Comparison of ENCODE assay signal across 28 cellular contexts in genomic region chr14:48035836-48036235, GRCh38.
DNase-seq lines count a peak whose midpoint lies in the region; ATAC-seq lines count a peak whose summit lies in the region.
"Had no signal": no experiment of that assay in that cellular context is flagged by ENCODE, and none has a peak within 500 bp of the region (broad histone marks: within the 10 kb centered on the region; RNA-seq: fewer than 3 reads in every experiment).

No MANE protein-coding gene starts in this region.

- no peak overlapping the region for H3K4me2 ChIP-seq in neuronal stem cell (ENCODE audit: insufficient read depth, low read length, poor library complexity, severe bottlenecking)

- no peak overlapping the region for H4K91ac ChIP-seq in neuronal stem cell (ENCODE audit: low read depth, low read length, poor library complexity)

- H3K4me3 ChIP-seq in H7 (ENCODE audit: insufficient read depth, low read depth, low read length): no peak overlapping the region
- H3K4me3 ChIP-seq in neuronal stem cell (ENCODE audit: low read length in 2 of 2): no peak overlapping the region
- H3K4me3 ChIP-seq: ascending aorta, cardiac muscle cell, colonic mucosa, heart right ventricle, ovary, SK-N-MC had no signal

- H2BK15ac ChIP-seq in neuronal stem cell (ENCODE audit: low read length): no peak overlapping the region

- H2BK5ac ChIP-seq in neuronal stem cell (ENCODE audit: low read length): no peak overlapping the region

- WGBS in neuronal stem cell (ENCODE audit: extremely low coverage in 2 of 2, insufficient read length in 2 of 2, insufficient replicate concordance in 1 of 2), 2 donors: no CpG with 5 or more reads among the region's 8 CpGs

- no peaks in the 10 kb centered on the region for H3K4me1 ChIP-seq in neuronal stem cell (ENCODE audit: control insufficient read depth in 2 of 2, insufficient read depth in 1 of 2, low read depth in 1 of 2, low read length in 2 of 2)
- H3K4me1 ChIP-seq: ascending aorta, colonic mucosa, heart right ventricle had no signal

- no peak overlapping the region for H3K9ac ChIP-seq in neuronal stem cell (ENCODE audit: low read depth, low read length, poor library complexity)

- no peak for ATAC-seq in GM19467 (IDR thresholded peaks at IDR 0.05; ENCODE audit: unreplicated experiment)
- ATAC-seq: activated CD8-positive, alpha-beta T cell treated with anti-CD3 and anti-CD28 coated beads for 36 hours; effector memory CD8-positive, alpha-beta T cell; esophagus mucosa; heart right ventricle; left ventricle myocardium superior had no signal

- H3K4ac ChIP-seq in neuronal stem cell (ENCODE audit: low read length): no peak overlapping the region

- no peak overlapping the region for H4K8ac ChIP-seq in neuronal stem cell (ENCODE audit: low read depth, low read length)

- H3K27me3 ChIP-seq in H7 (ENCODE audit: control insufficient read depth, insufficient read depth, low read length) (no peaks in the 10 kb centered on the region), neuronal stem cell (ENCODE audit: control insufficient read depth in 3 of 3, insufficient read depth in 3 of 3, low read depth in 1 of 3, low read length in 3 of 3) (peaks cover 0 to 1% (median 0%) of the 10 kb centered on the region in 3 experiments)
- H3K27me3 ChIP-seq: ascending aorta, cardiac muscle cell, colonic mucosa, heart right ventricle, ovary had no signal

- H2AFZ ChIP-seq in neuronal stem cell (ENCODE audit: low read length): no peak overlapping the region

- H3K36me3 ChIP-seq in H7 (replicated peaks; ENCODE audit: control insufficient read depth, insufficient read depth, low read length) (no peaks in the 10 kb centered on the region), neuronal stem cell (replicated peaks in 1 of 2; ENCODE audit: control insufficient read depth in 2 of 2, insufficient read depth in 2 of 2, low read length in 2 of 2) (peaks cover 0 to 2% of the 10 kb centered on the region in 2 donors)
- H3K36me3 ChIP-seq: ascending aorta, cardiac muscle cell, colonic mucosa, heart right ventricle, ovary had no signal

- H2BK120ac ChIP-seq in neuronal stem cell (ENCODE audit: low read depth, low read length): no peak overlapping the region

- no peak overlapping the region for H2BK12ac ChIP-seq in neuronal stem cell (ENCODE audit: low read length)

- H3K23ac ChIP-seq in neuronal stem cell (ENCODE audit: low read depth, low read length, poor library complexity): no peak overlapping the region

- H3K79me1 ChIP-seq in neuronal stem cell (ENCODE audit: low read depth, low read length): no peaks in the 10 kb centered on the region

- peak; percentile 4 for DNase-seq in H7
- peak; percentile 94 for DNase-seq in NCI-H524 treated with DMSO at 0.1 percent for 48 hours (lab: John Stamatoyannopoulos, UW)
- DNase-seq in iPS DF 19.7 (ENCODE audit: low read depth, low spot score): peak; percentile 35
- no peak for DNase-seq in neuronal stem cell (ENCODE audit: low spot score)
- DNase-seq in NOMO-1 (lab: John Stamatoyannopoulos, UW; ENCODE audit: unreplicated experiment in 2 of 2): no peak
- no peak for DNase-seq in stimulated activated CD4-positive, alpha-beta T cell treated with anti-CD3 and anti-CD28 coated beads, Interleukin-2, amount 100 ng/mL, for 48 hours
- no peak for DNase-seq in NAMALWA (ENCODE audit: low spot score)
- DNase-seq: ACHN; activated CD4-positive, alpha-beta T cell treated with anti-CD3 and anti-CD28 coated beads for 1 hour; activated CD8-positive, alpha-beta T cell treated with anti-CD3 and anti-CD28 coated beads for 36 hours; activated naive CD8-positive, alpha-beta T cell treated with anti-CD3 and anti-CD28 coated beads for 36 hours; activated T-cell treated with anti-CD3 and anti-CD28 coated beads for 4 hours; colonic mucosa; effector memory CD8-positive, alpha-beta T cell; foreskin fibroblast; heart right ventricle; left ventricle myocardium superior; NCI-H2081; NCI-H526 treated with DMSO at 0.1 percent for 48 hours; ovary; RPMI8226; small intestine; stimulated activated CD4-positive, alpha-beta T cell treated with anti-CD3 and anti-CD28 coated beads, Interleukin-2, amount 100 ng/mL, for 24 hours had no signal

- no peak overlapping the region for H2AK5ac ChIP-seq in neuronal stem cell (ENCODE audit: low read depth, low read length)

- peaks cover 0 to 3% of the 10 kb centered on the region in 2 donors for H3K9me3 ChIP-seq in neuronal stem cell (replicated peaks in 1 of 2; ENCODE audit: control insufficient read depth in 2 of 2, insufficient read depth in 1 of 2, low read depth in 1 of 2, low read length in 2 of 2)
- H3K9me3 ChIP-seq: ascending aorta, colonic mucosa, ovary had no signal

- H3K27ac ChIP-seq in neuronal stem cell (replicated peaks; ENCODE audit: low read length): no peak overlapping the region
- H3K27ac ChIP-seq: ascending aorta, cardiac muscle cell, colonic mucosa, heart right ventricle, ovary, SK-N-MC had no signal

- H3K18ac ChIP-seq in neuronal stem cell (ENCODE audit: low read length): peak overlapping the region; percentile 0

- no peak overlapping the region for H3K14ac ChIP-seq in neuronal stem cell (ENCODE audit: low read length)

Comparison
In these comparisons a context has a peak if more than half of its experiments do, and no peak if none do; other contexts are left out.
1. DNase-seq: peak in H7 (single experiment), NCI-H524 treated with DMSO at 0.1 percent for 48 hours (single experiment) and iPS DF 19.7 (single experiment); none in neuronal stem cell (single experiment), NOMO-1 (0 of 2), stimulated activated CD4-positive, alpha-beta T cell treated with anti-CD3 and anti-CD28 coated beads, Interleukin-2, amount 100 ng/mL, for 48 hours (0 of 2) and NAMALWA (single experiment).